Comparison of ENCODE assay signal across 3 cellular contexts in genomic region chr7:74756673-74757072, GRCh38. TPM values are rescaled to one million over a fixed set of nuclear protein-coding genes. Genes with fewer than 3 reads are reported as not detected.
"Had no signal": no experiment of that assay in that cellular context is flagged by ENCODE, and none has a peak within 500 bp of the region (broad histone marks: within the 10 kb centered on the region; RNA-seq: fewer than 3 reads in every experiment).

No MANE protein-coding gene starts in this region.

RNA-seq across cellular contexts. Expression of gene NCF1, which starts 17.1 kb away (rescaled TPM):
- total RNA-seq: HepG2, HFFc6, HT1080 had no signal
